Comparison of ENCODE assay signal across 35 cellular contexts in the genomic region with DNA sequence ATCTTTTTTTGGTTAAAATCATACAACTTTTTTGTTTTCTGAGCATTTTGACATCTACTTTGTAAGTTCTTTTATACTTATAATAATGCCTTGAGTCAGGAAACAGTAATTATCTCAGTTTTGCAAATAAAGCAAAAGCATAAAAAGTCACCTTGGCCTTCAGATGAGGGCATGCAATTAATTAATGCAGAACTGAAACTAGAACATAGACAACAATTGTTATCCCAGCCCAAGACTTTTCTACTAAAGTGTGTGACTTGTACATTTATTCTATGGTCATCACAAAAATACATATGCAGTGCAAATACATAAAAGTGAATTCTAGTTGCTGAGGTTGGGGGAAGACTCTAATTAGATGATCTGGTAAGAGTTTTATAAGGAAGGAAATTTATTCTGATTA.
"Had no signal": no experiment of that assay in that cellular context is flagged by ENCODE, and none has a peak within 500 bp of the region (broad histone marks: within the 10 kb centered on the region; RNA-seq: fewer than 3 reads in every experiment).

No MANE protein-coding gene starts in this region.

- H3K27me3 Mint-ChIP-seq: activated B cell treated with CpG ODN at 0.5 μM for 24 hours; activated CD4-positive, alpha-beta memory T cell treated with anti-CD3 and anti-CD28 coated beads for 36 hours; activated CD8-positive, alpha-beta memory T cell treated with anti-CD3 and anti-CD28 coated beads, Interleukin-2, amount 10 ng/mL, durations not matched to agents 7 days and 5 days; activated naive CD4-positive, alpha-beta T cell treated with anti-CD3 and anti-CD28 coated beads, Interleukin-2, amount 10 ng/mL, durations not matched to agents 7 days and 5 days; activated naive CD4-positive, alpha-beta T cell treated with anti-CD3 and anti-CD28 coated beads, Interleukin-2, amount 50 U/mL, for 24 hours; activated naive CD8-positive, alpha-beta T cell; activated naive CD8-positive, alpha-beta T cell treated with anti-CD3 and anti-CD28 coated beads, Interleukin-2, amount 10 ng/mL, durations not matched to agents 7 days and 5 days; activated naive CD8-positive, alpha-beta T cell treated with anti-CD3 and anti-CD28 coated beads, Interleukin-2, amount 50 U/mL, for 24 hours; activated T-cell treated with anti-CD3 and anti-CD28 coated beads, Interleukin-2, amount 50 U/mL, for 24 hours; brain had no signal

- H3K27ac Mint-ChIP-seq: activated B cell treated with CpG ODN at 0.5 μM for 24 hours; activated CD4-positive, alpha-beta memory T cell treated with anti-CD3 and anti-CD28 coated beads for 36 hours; activated CD4-positive, alpha-beta T cell treated with anti-CD3 and anti-CD28 coated beads, Interleukin-2, amount 10 ng/mL, durations not matched to agents 24 days and 14 days; activated CD8-positive, alpha-beta memory T cell treated with anti-CD3 and anti-CD28 coated beads, Interleukin-2, amount 10 ng/mL, durations not matched to agents 7 days and 5 days; activated CD8-positive, alpha-beta T cell treated with anti-CD3 and anti-CD28 coated beads, Interleukin-2, amount 10 ng/mL, durations not matched to agents 7 days and 5 days; activated naive CD4-positive, alpha-beta T cell treated with anti-CD3 and anti-CD28 coated beads, Interleukin-2, amount 10 ng/mL, durations not matched to agents 7 days and 5 days; activated naive CD4-positive, alpha-beta T cell treated with anti-CD3 and anti-CD28 coated beads, Interleukin-2, amount 50 U/mL, for 24 hours; activated naive CD8-positive, alpha-beta T cell; activated naive CD8-positive, alpha-beta T cell treated with anti-CD3 and anti-CD28 coated beads, Interleukin-2, amount 10 ng/mL, durations not matched to agents 7 days and 5 days; activated naive CD8-positive, alpha-beta T cell treated with anti-CD3 and anti-CD28 coated beads, Interleukin-2, amount 50 U/mL, for 24 hours; activated T-cell treated with anti-CD3 and anti-CD28 coated beads, Interleukin-2, amount 50 U/mL, for 24 hours; activated T-helper 2 cell treated with anti-CD3 and anti-CD28 coated beads, Interferon-gamma antibody, Interleukin-2, Interleukin-4, amounts not matched to agents 10 μg/mL and 5 μg/mL and 100 μg/mL, durations not matched to agents 14 hours and 24 hours and 36 hours; brain; T-helper 1 cell treated with Interleukin-12 subunit alpha and Interleukin-12 subunit beta and Interleukin-4 antibody, amounts not matched to agents 30 μg/mL and 1 μg/mL, for 36 hours; T-helper 2 cell treated with Interferon-gamma antibody and Interleukin-4, amounts not matched to agents 5 μg/mL and 100 μg/mL, for 36 hours had no signal

- H3K27ac ChIP-seq: ascending aorta, cardiac muscle cell, VCaP had no signal

- H3K9me3 Mint-ChIP-seq: activated B cell treated with CpG ODN at 0.5 μM for 24 hours; activated CD4-positive, alpha-beta memory T cell treated with anti-CD3 and anti-CD28 coated beads for 36 hours; activated CD4-positive, alpha-beta T cell treated with anti-CD3 and anti-CD28 coated beads, Interleukin-2, amount 10 ng/mL, durations not matched to agents 24 days and 14 days; activated naive CD4-positive, alpha-beta T cell treated with anti-CD3 and anti-CD28 coated beads, Interleukin-2, amount 10 ng/mL, durations not matched to agents 7 days and 5 days; activated naive CD4-positive, alpha-beta T cell treated with anti-CD3 and anti-CD28 coated beads, Interleukin-2, amount 50 U/mL, for 24 hours; activated naive CD8-positive, alpha-beta T cell treated with anti-CD3 and anti-CD28 coated beads, Interleukin-2, amount 10 ng/mL, durations not matched to agents 7 days and 5 days; activated naive CD8-positive, alpha-beta T cell treated with anti-CD3 and anti-CD28 coated beads, Interleukin-2, amount 50 U/mL, for 24 hours; activated T-cell treated with anti-CD3 and anti-CD28 coated beads, Interleukin-2, amount 50 U/mL, for 24 hours; activated T-helper 2 cell treated with anti-CD3 and anti-CD28 coated beads, Interferon-gamma antibody, Interleukin-2, Interleukin-4, amounts not matched to agents 10 μg/mL and 5 μg/mL and 100 μg/mL, durations not matched to agents 14 hours and 24 hours and 36 hours; brain; T-helper 1 cell treated with Interleukin-12 subunit alpha and Interleukin-12 subunit beta and Interleukin-4 antibody, amounts not matched to agents 30 μg/mL and 1 μg/mL, for 36 hours; T-helper 2 cell treated with Interferon-gamma antibody and Interleukin-4, amounts not matched to agents 5 μg/mL and 100 μg/mL, for 36 hours had no signal

- H3K4me3 Mint-ChIP-seq: activated B cell treated with CpG ODN at 0.5 μM for 24 hours; activated CD4-positive, alpha-beta memory T cell treated with anti-CD3 and anti-CD28 coated beads for 36 hours; activated CD4-positive, alpha-beta T cell treated with anti-CD3 and anti-CD28 coated beads, Interleukin-2, amount 10 ng/mL, durations not matched to agents 24 days and 14 days; activated CD8-positive, alpha-beta memory T cell treated with anti-CD3 and anti-CD28 coated beads, Interleukin-2, amount 10 ng/mL, durations not matched to agents 7 days and 5 days; activated CD8-positive, alpha-beta T cell treated with anti-CD3 and anti-CD28 coated beads, Interleukin-2, amount 10 ng/mL, durations not matched to agents 7 days and 5 days; activated naive CD4-positive, alpha-beta T cell treated with anti-CD3 and anti-CD28 coated beads, Interleukin-2, amount 10 ng/mL, durations not matched to agents 7 days and 5 days; activated naive CD4-positive, alpha-beta T cell treated with anti-CD3 and anti-CD28 coated beads, Interleukin-2, amount 50 U/mL, for 24 hours; activated naive CD8-positive, alpha-beta T cell; activated naive CD8-positive, alpha-beta T cell treated with anti-CD3 and anti-CD28 coated beads, Interleukin-2, amount 10 ng/mL, durations not matched to agents 7 days and 5 days; activated naive CD8-positive, alpha-beta T cell treated with anti-CD3 and anti-CD28 coated beads, Interleukin-2, amount 50 U/mL, for 24 hours; activated T-cell treated with anti-CD3 and anti-CD28 coated beads, Interleukin-2, amount 50 U/mL, for 24 hours; brain; T-helper 1 cell treated with Interleukin-12 subunit alpha and Interleukin-12 subunit beta and Interleukin-4 antibody, amounts not matched to agents 30 μg/mL and 1 μg/mL, for 36 hours; T-helper 2 cell treated with Interferon-gamma antibody and Interleukin-4, amounts not matched to agents 5 μg/mL and 100 μg/mL, for 36 hours had no signal

- H3K27me3 ChIP-seq: ascending aorta, cardiac muscle cell had no signal

- H3K36me3 Mint-ChIP-seq: activated CD4-positive, alpha-beta memory T cell treated with anti-CD3 and anti-CD28 coated beads for 36 hours; activated CD8-positive, alpha-beta memory T cell treated with anti-CD3 and anti-CD28 coated beads, Interleukin-2, amount 10 ng/mL, durations not matched to agents 7 days and 5 days; activated naive CD4-positive, alpha-beta T cell treated with anti-CD3 and anti-CD28 coated beads, Interleukin-2, amount 10 ng/mL, durations not matched to agents 7 days and 5 days; activated naive CD4-positive, alpha-beta T cell treated with anti-CD3 and anti-CD28 coated beads, Interleukin-2, amount 50 U/mL, for 24 hours; activated naive CD8-positive, alpha-beta T cell; activated naive CD8-positive, alpha-beta T cell treated with anti-CD3 and anti-CD28 coated beads, Interleukin-2, amount 10 ng/mL, durations not matched to agents 7 days and 5 days; brain had no signal

- H3K4me1 ChIP-seq: ascending aorta had no signal

- H3K4me1 Mint-ChIP-seq: activated B cell treated with CpG ODN at 0.5 μM for 24 hours; activated CD4-positive, alpha-beta T cell treated with anti-CD3 and anti-CD28 coated beads, Interleukin-2, amount 10 ng/mL, durations not matched to agents 24 days and 14 days; activated naive CD4-positive, alpha-beta T cell treated with anti-CD3 and anti-CD28 coated beads, Interleukin-2, amount 10 ng/mL, durations not matched to agents 7 days and 5 days; activated naive CD4-positive, alpha-beta T cell treated with anti-CD3 and anti-CD28 coated beads, Interleukin-2, amount 50 U/mL, for 24 hours; activated naive CD8-positive, alpha-beta T cell treated with anti-CD3 and anti-CD28 coated beads, Interleukin-2, amount 10 ng/mL, durations not matched to agents 7 days and 5 days; activated naive CD8-positive, alpha-beta T cell treated with anti-CD3 and anti-CD28 coated beads, Interleukin-2, amount 50 U/mL, for 24 hours had no signal

- ATAC-seq: activated CD8-positive, alpha-beta memory T cell treated with anti-CD3 and anti-CD28 coated beads, Interleukin-2, amount 10 ng/mL, durations not matched to agents 7 days and 5 days; activated CD8-positive, alpha-beta T cell treated with anti-CD3 and anti-CD28 coated beads, Interleukin-2, amount 10 ng/mL, durations not matched to agents 7 days and 5 days; activated naive CD8-positive, alpha-beta T cell treated with anti-CD3 and anti-CD28 coated beads, Interleukin-2, amount 50 U/mL, for 24 hours had no signal

- DNase-seq: activated B cell treated with CpG ODN at 0.5 μM for 24 hours; activated CD4-positive, alpha-beta memory T cell treated with anti-CD3 and anti-CD28 coated beads for 36 hours; activated CD4-positive, alpha-beta T cell treated with anti-CD3 and anti-CD28 coated beads for 4 hours; activated CD4-positive, alpha-beta T cell treated with anti-CD3 and anti-CD28 coated beads, Interleukin-2, amount 10 ng/mL, durations not matched to agents 24 days and 14 days; activated CD4-positive, alpha-beta T cell treated with anti-CD3 and anti-CD28 coated beads, Interleukin-2, amount 50 U/mL, for 1 hour; activated CD4-positive, alpha-beta T cell treated with anti-CD3 and anti-CD28 coated beads, Interleukin-2, amount 50 U/mL, for 4 hours; activated CD4-positive, CD25-positive, alpha-beta regulatory T cell treated with anti-CD3 and anti-CD28 coated beads, Interleukin-2, amount 50 U/mL, for 72 hours; activated CD8-positive, alpha-beta memory T cell treated with anti-CD3 and anti-CD28 coated beads for 24 hours; activated CD8-positive, alpha-beta memory T cell treated with anti-CD3 and anti-CD28 coated beads, Interleukin-2, amount 10 ng/mL, durations not matched to agents 7 days and 5 days; activated CD8-positive, alpha-beta memory T cell treated with anti-CD3 and anti-CD28 coated beads, Interleukin-2, amount 50 U/mL, for 48 hours; activated CD8-positive, alpha-beta T cell treated with anti-CD3 and anti-CD28 coated beads, Interleukin-2, amount 10 ng/mL, durations not matched to agents 7 days and 5 days; activated effector memory CD4-positive, alpha-beta T cell treated with Interleukin-2 at 50 U/mL for 16 hours; activated gamma-delta T cell; activated naive CD4-positive, alpha-beta T cell treated with anti-CD3 and anti-CD28 coated beads, Interleukin-2, amount 10 ng/mL, durations not matched to agents 7 days and 5 days; activated naive CD4-positive, alpha-beta T cell treated with Interleukin-2 at 50 U/mL for 16 hours; activated naive CD8-positive, alpha-beta T cell treated with anti-CD3 and anti-CD28 coated beads, Interleukin-2, amount 10 ng/mL, durations not matched to agents 7 days and 5 days; activated naive CD8-positive, alpha-beta T cell treated with anti-CD3 and anti-CD28 coated beads, Interleukin-2, amount 50 U/mL, for 24 hours; activated T-cell treated with anti-CD3 and anti-CD28 coated beads, Interleukin-2, amount 50 U/mL, for 24 hours; activated T-cell treated with anti-CD3 and anti-CD28 coated beads, Interleukin-2, amount 50 U/mL, for 48 hours; amygdala; anterior cingulate cortex; central memory CD4-positive, alpha-beta T cell; T-helper 2 cell; T-helper 9 cell had no signal

- H3K36me3 ChIP-seq: ascending aorta, cardiac muscle cell had no signal

- H3K4me3 ChIP-seq: ascending aorta, cardiac muscle cell had no signal

- H3K9me3 ChIP-seq: ascending aorta had no signal

- FAIRE-seq: bronchial epithelial cell, TTC549 had no signal
